ENCODE assay signal across 1 cellular context in genomic region chr14:73269729-73270651, GRCh38.
TF ChIP-seq lines count a peak whose summit lies in the region.

No MANE protein-coding gene starts in this region.

TF ChIP-seq in GM12878, 131 proteins besides CTCF, POLR2A, EP300 and RAD21 (continued from another document and continues in another):
- TF ChIP-seq ZBTB33 (IDR thresholded peaks at IDR 0.05) (peak; percentile 69; the same call in 1 of the 2 replicates), SKIL (IDR thresholded peaks at IDR 0.05; ENCODE audit: low read depth, poor library complexity, severe bottlenecking) (no peak), ZNF592 (IDR thresholded peaks at IDR 0.05) (no peak), IRF4 (IDR thresholded peaks at IDR 0.05; ENCODE audit: low read depth, low read length) (no peak), GATAD2B (conservative IDR thresholded peaks at IDR 0.05; ENCODE audit: low read depth) (no peak; the same call in 1 of the 2 replicates), NR2F1 (conservative IDR thresholded peaks at IDR 0.05) (peak; percentile 86), RUNX3 (IDR thresholded peaks at IDR 0.05; ENCODE audit: low read length) (0 out of 2 replicates have a peak, but pooled peaks have one; percentile 17), KDM1A (IDR thresholded peaks at IDR 0.05; ENCODE audit: borderline replicate concordance) (no peak), HDGF (IDR thresholded peaks at IDR 0.05) (no peak), BACH1 (IDR thresholded peaks at IDR 0.05; ENCODE audit: borderline replicate concordance) (peak; percentile 76; the same call in 1 of the 2 replicates), CBFB (IDR thresholded peaks at IDR 0.05; ENCODE audit: low read depth) (no peak), IRF5 (IDR thresholded peaks at IDR 0.05; ENCODE audit: borderline replicate concordance) (no peak), BHLHE40 (IDR thresholded peaks at IDR 0.05; ENCODE audit: borderline replicate concordance in 1 of 2, low read depth in 2 of 2, low read length in 1 of 2) (peak; percentile 57 to 80; a peak in 2 of 4 replicates), CBX3 (IDR thresholded peaks at IDR 0.05; ENCODE audit: borderline replicate concordance, low read depth) (no peak), SMAD5 (IDR thresholded peaks at IDR 0.05; ENCODE audit: low read depth) (no peak), POLR2AphosphoS5 (IDR thresholded peaks at IDR 0.05; ENCODE audit: low read length) (no peak), JUNB (IDR thresholded peaks at IDR 0.05) (no peak), CHD1 (IDR thresholded peaks at IDR 0.05; ENCODE audit: low read depth, low read length) (no peak), USF2 (IDR thresholded peaks at IDR 0.05; ENCODE audit: borderline replicate concordance, low read depth, low read length) (no peak), STAT1 (conservative IDR thresholded peaks at IDR 0.05) (no peak), TAF1 (IDR thresholded peaks at IDR 0.05; ENCODE audit: borderline replicate concordance, low read depth, low read length) (no peak), SIN3A (IDR thresholded peaks at IDR 0.05; ENCODE audit: low read depth, low read length) (no peak), SREBF2 (IDR thresholded peaks at IDR 0.05; ENCODE audit: low read length) (no peak), RFX5 (IDR thresholded peaks at IDR 0.05; ENCODE audit: low read depth, low read length) (no peak), ATF7 (IDR thresholded peaks at IDR 0.05; ENCODE audit: low read depth) (no peak), BCL11A (IDR thresholded peaks at IDR 0.05; ENCODE audit: low read depth, low read length) (no peak), YY1 (IDR thresholded peaks at IDR 0.05; ENCODE audit: low read depth, low read length) (no peak; the same call in 1 of the 2 replicates), CEBPZ (IDR thresholded peaks at IDR 0.05; ENCODE audit: low read depth, low read length) (no peak), SPI1 (IDR thresholded peaks at IDR 0.05; ENCODE audit: borderline replicate concordance, insufficient read depth, low read depth, low read length) (0 out of 2 replicates have a peak, but pooled peaks have one; percentile 1), MTA3 (IDR thresholded peaks at IDR 0.05; ENCODE audit: borderline replicate concordance, low read length) (no peak), EZH2 (IDR thresholded peaks at IDR 0.05; ENCODE audit: borderline replicate concordance, control insufficient read depth, low read depth, low read length) (no peak), CHD2 (IDR thresholded peaks at IDR 0.05; ENCODE audit: borderline replicate concordance, low read depth, low read length) (no peak), CEBPB (IDR thresholded peaks at IDR 0.05; ENCODE audit: borderline replicate concordance in 1 of 2, low read depth in 2 of 2, low read length in 2 of 2) (no peak), RAD51 (IDR thresholded peaks at IDR 0.05) (no peak), ZNF384 (IDR thresholded peaks at IDR 0.05; ENCODE audit: borderline replicate concordance, low read depth, low read length) (no peak), KLF5 (IDR thresholded peaks at IDR 0.05; ENCODE audit: partially characterized antibody) (no peak)
- TF ChIP-seq, protein P1, sequence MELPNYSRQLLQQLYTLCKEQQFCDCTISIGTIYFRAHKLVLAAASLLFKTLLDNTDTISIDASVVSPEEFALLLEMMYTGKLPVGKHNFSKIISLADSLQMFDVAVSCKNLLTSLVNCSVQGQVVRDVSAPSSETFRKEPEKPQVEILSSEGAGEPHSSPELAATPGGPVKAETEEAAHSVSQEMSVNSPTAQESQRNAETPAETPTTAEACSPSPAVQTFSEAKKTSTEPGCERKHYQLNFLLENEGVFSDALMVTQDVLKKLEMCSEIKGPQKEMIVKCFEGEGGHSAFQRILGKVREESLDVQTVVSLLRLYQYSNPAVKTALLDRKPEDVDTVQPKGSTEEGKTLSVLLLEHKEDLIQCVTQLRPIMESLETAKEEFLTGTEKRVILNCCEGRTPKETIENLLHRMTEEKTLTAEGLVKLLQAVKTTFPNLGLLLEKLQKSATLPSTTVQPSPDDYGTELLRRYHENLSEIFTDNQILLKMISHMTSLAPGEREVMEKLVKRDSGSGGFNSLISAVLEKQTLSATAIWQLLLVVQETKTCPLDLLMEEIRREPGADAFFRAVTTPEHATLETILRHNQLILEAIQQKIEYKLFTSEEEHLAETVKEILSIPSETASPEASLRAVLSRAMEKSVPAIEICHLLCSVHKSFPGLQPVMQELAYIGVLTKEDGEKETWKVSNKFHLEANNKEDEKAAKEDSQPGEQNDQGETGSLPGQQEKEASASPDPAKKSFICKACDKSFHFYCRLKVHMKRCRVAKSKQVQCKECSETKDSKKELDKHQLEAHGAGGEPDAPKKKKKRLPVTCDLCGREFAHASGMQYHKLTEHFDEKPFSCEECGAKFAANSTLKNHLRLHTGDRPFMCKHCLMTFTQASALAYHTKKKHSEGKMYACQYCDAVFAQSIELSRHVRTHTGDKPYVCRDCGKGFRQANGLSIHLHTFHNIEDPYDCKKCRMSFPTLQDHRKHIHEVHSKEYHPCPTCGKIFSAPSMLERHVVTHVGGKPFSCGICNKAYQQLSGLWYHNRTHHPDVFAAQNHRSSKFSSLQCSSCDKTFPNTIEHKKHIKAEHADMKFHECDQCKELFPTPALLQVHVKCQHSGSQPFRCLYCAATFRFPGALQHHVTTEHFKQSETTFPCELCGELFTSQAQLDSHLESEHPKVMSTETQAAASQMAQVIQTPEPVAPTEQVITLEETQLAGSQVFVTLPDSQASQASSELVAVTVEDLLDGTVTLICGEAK (IDR thresholded peaks at IDR 0.05; ENCODE audit: borderline replicate concordance) = no peak
- TF ChIP-seq, protein P2, sequence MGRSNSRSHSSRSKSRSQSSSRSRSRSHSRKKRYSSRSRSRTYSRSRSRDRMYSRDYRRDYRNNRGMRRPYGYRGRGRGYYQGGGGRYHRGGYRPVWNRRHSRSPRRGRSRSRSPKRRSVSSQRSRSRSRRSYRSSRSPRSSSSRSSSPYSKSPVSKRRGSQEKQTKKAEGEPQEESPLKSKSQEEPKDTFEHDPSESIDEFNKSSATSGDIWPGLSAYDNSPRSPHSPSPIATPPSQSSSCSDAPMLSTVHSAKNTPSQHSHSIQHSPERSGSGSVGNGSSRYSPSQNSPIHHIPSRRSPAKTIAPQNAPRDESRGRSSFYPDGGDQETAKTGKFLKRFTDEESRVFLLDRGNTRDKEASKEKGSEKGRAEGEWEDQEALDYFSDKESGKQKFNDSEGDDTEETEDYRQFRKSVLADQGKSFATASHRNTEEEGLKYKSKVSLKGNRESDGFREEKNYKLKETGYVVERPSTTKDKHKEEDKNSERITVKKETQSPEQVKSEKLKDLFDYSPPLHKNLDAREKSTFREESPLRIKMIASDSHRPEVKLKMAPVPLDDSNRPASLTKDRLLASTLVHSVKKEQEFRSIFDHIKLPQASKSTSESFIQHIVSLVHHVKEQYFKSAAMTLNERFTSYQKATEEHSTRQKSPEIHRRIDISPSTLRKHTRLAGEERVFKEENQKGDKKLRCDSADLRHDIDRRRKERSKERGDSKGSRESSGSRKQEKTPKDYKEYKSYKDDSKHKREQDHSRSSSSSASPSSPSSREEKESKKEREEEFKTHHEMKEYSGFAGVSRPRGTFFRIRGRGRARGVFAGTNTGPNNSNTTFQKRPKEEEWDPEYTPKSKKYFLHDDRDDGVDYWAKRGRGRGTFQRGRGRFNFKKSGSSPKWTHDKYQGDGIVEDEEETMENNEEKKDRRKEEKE (IDR thresholded peaks at IDR 0.05) = no peak
